ENCODE assay signal across 9 cellular contexts in the genomic region with DNA sequence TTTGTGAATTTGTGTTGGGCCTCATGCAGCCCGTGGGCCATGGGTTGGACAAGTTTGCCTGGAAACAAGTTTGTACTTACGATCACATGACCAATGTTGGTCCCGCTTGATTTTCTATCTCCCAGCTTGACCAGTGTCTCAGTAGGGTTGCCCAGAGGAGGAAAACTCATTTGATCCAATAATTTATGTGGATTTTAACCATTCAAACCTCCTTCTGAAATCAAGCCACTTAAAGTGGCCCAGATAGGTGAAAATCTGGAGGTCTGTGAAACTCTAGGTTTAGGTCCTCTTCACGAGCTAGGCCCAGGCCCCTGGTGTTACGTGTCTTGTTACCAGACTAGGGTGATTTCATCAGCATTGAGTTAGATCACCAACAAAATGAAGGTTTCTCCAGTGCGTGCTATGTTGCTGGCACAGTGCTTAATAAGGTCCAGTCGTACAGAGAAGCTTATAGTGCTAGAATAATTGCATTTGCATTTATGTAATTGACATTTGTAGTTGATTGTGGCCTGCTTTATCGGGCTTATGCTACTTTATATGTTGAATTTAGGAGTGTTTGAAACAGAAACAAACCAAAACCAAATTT. TPM values are rescaled to one million over a fixed set of nuclear protein-coding genes. Genes with fewer than 3 reads are reported as not detected.
DNase-seq lines count a peak whose midpoint lies in the region; ATAC-seq, FAIRE-seq and TF ChIP-seq lines count a peak whose summit lies in the region.
"Had no signal": no experiment of that assay in that cellular context is flagged by ENCODE, and none has a peak within 500 bp of the region (broad histone marks: within the 10 kb centered on the region; RNA-seq: fewer than 3 reads in every experiment).

No MANE protein-coding gene starts in this region.

- H3K27me3 Mint-ChIP-seq in GM23338 (ENCODE audit: insufficient read depth, low read depth, poor library complexity) = peaks cover 5% of the 10 kb centered on the region
- no peaks in the 10 kb centered on the region for H3K27me3 Mint-ChIP-seq in activated CD8-positive, alpha-beta T cell treated with anti-CD3 and anti-CD28 coated beads, Interleukin-2, amount 10 ng/mL, durations not matched to agents 7 days and 5 days (ENCODE audit: low read depth)

- no peaks in the 10 kb centered on the region for H3F3A ChIP-seq in GM23338 (replicated peaks; ENCODE audit: low read depth)

- no peak overlapping the region for H3K4ac ChIP-seq in neuronal stem cell (ENCODE audit: low read length)

- peaks cover 55% of the 10 kb centered on the region for H4K20me1 ChIP-seq in GM23338 (replicated peaks; ENCODE audit: insufficient read depth)

- no peak overlapping the region for H2BK5ac ChIP-seq in neuronal stem cell (ENCODE audit: low read length)

- H2AFZ ChIP-seq in GM23338 (no peak overlapping the region), neuronal stem cell (ENCODE audit: low read length) (no peak overlapping the region)

- no peaks in the 10 kb centered on the region for H3K36me3 Mint-ChIP-seq in GM23338 (ENCODE audit: low read depth)
- peaks cover 44% of the 10 kb centered on the region for H3K36me3 Mint-ChIP-seq in activated CD8-positive, alpha-beta T cell treated with anti-CD3 and anti-CD28 coated beads, Interleukin-2, amount 10 ng/mL, durations not matched to agents 7 days and 5 days (ENCODE audit: low read depth)

- H3K9ac ChIP-seq in neuronal stem cell (ENCODE audit: low read depth, low read length, poor library complexity) = no peak overlapping the region

- no peak overlapping the region; the same call in 1 of the 2 replicates for H3K27ac Mint-ChIP-seq in GM23338
- peak overlapping the region; percentile 21 for H3K27ac Mint-ChIP-seq in activated CD8-positive, alpha-beta T cell treated with anti-CD3 and anti-CD28 coated beads, Interleukin-2, amount 10 ng/mL, durations not matched to agents 7 days and 5 days

- TF ChIP-seq CTCF in A673 (conservative IDR thresholded peaks at IDR 0.05; ENCODE audit: low read depth, low read length) (no peak), GM23338 (conservative IDR thresholded peaks at IDR 0.05; ENCODE audit: low read depth in 2 of 2) (no peak)

- DNase-seq in A673 (ENCODE audit: low spot score) (peak; percentile 33), GM23338 (ENCODE audit: low spot score) (peak; percentile 8), hepatic stellate cell (ENCODE audit: low spot score) (peak; percentile 7), neuronal stem cell (ENCODE audit: low spot score) (no peak), SJCRH30 (no peak), frontal cortex (ENCODE audit: low spot score in 2 of 2) (no peak), COR-L47 (lab: John Stamatoyannopoulos, UW) (no peak)
- DNase-seq in activated CD8-positive, alpha-beta T cell treated with anti-CD3 and anti-CD28 coated beads, Interleukin-2, amount 10 ng/mL, durations not matched to agents 7 days and 5 days = peak; percentile 30
- DNase-seq: T-helper 9 cell had no signal

- no peak for FAIRE-seq in frontal cortex (lab: Jason Lieb, UNC)

- H3K4me1 ChIP-seq in A673 (ENCODE audit: insufficient read depth, low read length, poor library complexity, severe bottlenecking) (peaks cover 17% of the 10 kb centered on the region), GM23338 (ENCODE audit: insufficient read depth) (peaks cover 16% of the 10 kb centered on the region), neuronal stem cell (ENCODE audit: control insufficient read depth in 2 of 2, insufficient read depth in 1 of 2, low read depth in 1 of 2, low read length in 2 of 2) (no peaks in the 10 kb centered on the region), SJCRH30 (peaks cover 7% of the 10 kb centered on the region)

- H3K18ac ChIP-seq in neuronal stem cell (ENCODE audit: low read length) = no peak overlapping the region

- H3K9me3 ChIP-seq in A673 (ENCODE audit: low read depth, low read length, poor library complexity, severe bottlenecking) (no peaks in the 10 kb centered on the region), neuronal stem cell (replicated peaks in 1 of 2; ENCODE audit: control insufficient read depth in 2 of 2, insufficient read depth in 1 of 2, low read depth in 1 of 2, low read length in 2 of 2) (no peaks in the 10 kb centered on the region), SJCRH30 (replicated peaks) (no peaks in the 10 kb centered on the region)

- H3K36me3 ChIP-seq in A673 (ENCODE audit: insufficient read depth, low read length, poor library complexity, severe bottlenecking) (peaks cover 14% of the 10 kb centered on the region), GM23338 (ENCODE audit: insufficient read depth) (no peaks in the 10 kb centered on the region), neuronal stem cell (replicated peaks in 1 of 2; ENCODE audit: control insufficient read depth in 2 of 2, insufficient read depth in 2 of 2, low read length in 2 of 2) (peaks cover 0 to 39% of the 10 kb centered on the region in 2 donors), SJCRH30 (peaks cover 14% of the 10 kb centered on the region; the same call in 1 of the 2 replicates)

- intact Hi-C loops in A673 (cut with micrococcal nuclease; ENCODE audit: unreplicated experiment) = no loop called here

- H4K8ac ChIP-seq in neuronal stem cell (ENCODE audit: low read depth, low read length) = no peak overlapping the region

- no peak overlapping the region for H2BK15ac ChIP-seq in neuronal stem cell (ENCODE audit: low read length)

- no peak overlapping the region for H3K4me3 ChIP-seq in A673 (ENCODE audit: low read depth, low read length, poor library complexity, severe bottlenecking)
- H3K4me3 ChIP-seq in GM23338 = no peak overlapping the region
- H3K4me3 ChIP-seq in neuronal stem cell (ENCODE audit: low read length in 2 of 2) = no peak overlapping the region
- no peak overlapping the region for H3K4me3 ChIP-seq in SJCRH30

- H3K79me1 ChIP-seq in neuronal stem cell (ENCODE audit: low read depth, low read length) = peaks cover 5% of the 10 kb centered on the region

- H3K4me2 ChIP-seq in GM23338 = no peak overlapping the region
- no peak overlapping the region for H3K4me2 ChIP-seq in neuronal stem cell (ENCODE audit: insufficient read depth, low read length, poor library complexity, severe bottlenecking)

- peaks cover 4% of the 10 kb centered on the region; the same call in 2 of the 3 replicates for H3K4me1 Mint-ChIP-seq in GM23338
- peaks cover 43% of the 10 kb centered on the region for H3K4me1 Mint-ChIP-seq in activated CD8-positive, alpha-beta T cell treated with anti-CD3 and anti-CD28 coated beads, Interleukin-2, amount 10 ng/mL, durations not matched to agents 7 days and 5 days (ENCODE audit: low read depth)

- no peak for ATAC-seq in GM23338
- no peak for ATAC-seq in activated CD8-positive, alpha-beta T cell treated with anti-CD3 and anti-CD28 coated beads, Interleukin-2, amount 10 ng/mL, durations not matched to agents 7 days and 5 days

- H3K14ac ChIP-seq in neuronal stem cell (ENCODE audit: low read length) = no peak overlapping the region

- H2AK5ac ChIP-seq in neuronal stem cell (ENCODE audit: low read depth, low read length) = no peak overlapping the region

- no peak overlapping the region for H3K4me3 Mint-ChIP-seq in GM23338
- H3K4me3 Mint-ChIP-seq in activated CD8-positive, alpha-beta T cell treated with anti-CD3 and anti-CD28 coated beads, Interleukin-2, amount 10 ng/mL, durations not matched to agents 7 days and 5 days = peak overlapping the region; percentile 42

- H3K9me2 ChIP-seq in GM23338 (ENCODE audit: insufficient read depth) = no peaks in the 10 kb centered on the region

- POLR2A ChIA-PET in A673 (lab: Charles Lee; ENCODE audit: low non-redundant PET) = no interaction called here
- POLR2A ChIA-PET in activated CD8-positive, alpha-beta T cell treated with anti-CD3 and anti-CD28 coated beads, Interleukin-2, amount 10 ng/mL, durations not matched to agents 7 days and 5 days (lab: Charles Lee) = no interaction called here

- no TSS peak for BruUV-seq in A673 (replicated peaks; lab: Mats Ljungman, UMichigan)

- H3K27me3 ChIP-seq in A673 (replicated peaks; ENCODE audit: insufficient read depth, low read depth, low read length, poor library complexity) (no peaks in the 10 kb centered on the region), GM23338 (ENCODE audit: insufficient read depth) (no peaks in the 10 kb centered on the region), neuronal stem cell (ENCODE audit: control insufficient read depth in 3 of 3, insufficient read depth in 3 of 3, low read depth in 1 of 3, low read length in 3 of 3) (no peaks in the 10 kb centered on the region), SJCRH30 (no peaks in the 10 kb centered on the region)

- H4K91ac ChIP-seq in neuronal stem cell (ENCODE audit: low read depth, low read length, poor library complexity) = no peak overlapping the region

- CTCF ChIA-PET in A673 (lab: Charles Lee) = no interaction called here
- CTCF ChIA-PET in activated CD8-positive, alpha-beta T cell treated with anti-CD3 and anti-CD28 coated beads, Interleukin-2, amount 10 ng/mL, durations not matched to agents 7 days and 5 days (lab: Charles Lee) = interaction anchor here (0.6 kb wide), 1 partner anchor 199 kb away, joined by 3 read pairs; no protein-coding TSS in a partner anchor

- H3K9me3 Mint-ChIP-seq in GM23338 = no peaks in the 10 kb centered on the region; the same call in 2 of the 3 replicates
- H3K9me3 Mint-ChIP-seq in activated CD8-positive, alpha-beta T cell treated with anti-CD3 and anti-CD28 coated beads, Interleukin-2, amount 10 ng/mL, durations not matched to agents 7 days and 5 days (ENCODE audit: insufficient read depth) = no peaks in the 10 kb centered on the region

- no peak overlapping the region for H2BK12ac ChIP-seq in neuronal stem cell (ENCODE audit: low read length)

- H2BK120ac ChIP-seq in neuronal stem cell (ENCODE audit: low read depth, low read length) = no peak overlapping the region

- WGBS in neuronal stem cell (ENCODE audit: extremely low coverage in 2 of 2, insufficient read length in 2 of 2, insufficient replicate concordance in 1 of 2), 2 donors = no CpG with 5 or more reads among the region's 8 CpGs

- H3K79me2 ChIP-seq in GM23338 (replicated peaks; ENCODE audit: insufficient read depth) = peaks cover 93% of the 10 kb centered on the region

- H3K27ac ChIP-seq in A673 (ENCODE audit: low read depth, low read length, poor library complexity, severe bottlenecking) (peak overlapping the region; percentile 70), GM23338 (ENCODE audit: low read depth) (no peak overlapping the region; the same call in 1 of the 2 replicates), neuronal stem cell (replicated peaks; ENCODE audit: low read length) (no peak overlapping the region), SJCRH30 (no peak overlapping the region)

- H3K23ac ChIP-seq in neuronal stem cell (ENCODE audit: low read depth, low read length, poor library complexity) = no peak overlapping the region

TF ChIP-seq in GM23338, 12 proteins besides CTCF, POLR2A, EP300 and RAD21 (continues in another document):
- TF ChIP-seq NANOG (IDR thresholded peaks at IDR 0.05; ENCODE audit: borderline replicate concordance) = no peak

RNA-seq across cellular contexts. Expression of a gene that starts 4.4 kb away (rescaled TPM):
- 235 and 253 TPM in 2 replicates for total RNA-seq in A673 (2021)
- total RNA-seq in GM23338 (2014; rRNA removed; shearing (Covaris generic)) = 87.6 and 95.8 TPM in 2 replicates
- polyA plus RNA-seq in GM23338 (2016; fragmentation: Nextera tagmentation; extraction: Ambion mirVana) = 69.8 and 73.6 TPM in 2 replicates
- total RNA-seq in activated CD8-positive, alpha-beta T cell treated with anti-CD3 and anti-CD28 coated beads, Interleukin-2, amount 10 ng/mL, durations not matched to agents 7 days and 5 days = 100 to 1,000 TPM; 478 to 493 TPM
- polyA plus RNA-seq in neuronal stem cell (2013, experiment 1 of 2) = 106 TPM
- 106 TPM for polyA plus RNA-seq in neuronal stem cell (2013, experiment 2 of 2)
- 109 and 122 TPM in 2 replicates for total RNA-seq in SJCRH30 (2014; rRNA removed; shearing (Covaris generic))
- 112 TPM for total RNA-seq in frontal cortex

Comparison
In these comparisons a context has a peak if more than half of its experiments do, and no peak if none do; other contexts are left out.
1. DNase-seq: peak in A673 (single experiment), GM23338 (single experiment), activated CD8-positive, alpha-beta T cell treated with anti-CD3 and anti-CD28 coated beads, Interleukin-2, amount 10 ng/mL, durations not matched to agents 7 days and 5 days (single experiment) and hepatic stellate cell (single experiment); none in neuronal stem cell (single experiment), SJCRH30 (0 of 2), frontal cortex (0 of 2) and COR-L47 (single experiment).